Comparison of ENCODE assay signal across 24 cellular contexts in the genomic region with DNA sequence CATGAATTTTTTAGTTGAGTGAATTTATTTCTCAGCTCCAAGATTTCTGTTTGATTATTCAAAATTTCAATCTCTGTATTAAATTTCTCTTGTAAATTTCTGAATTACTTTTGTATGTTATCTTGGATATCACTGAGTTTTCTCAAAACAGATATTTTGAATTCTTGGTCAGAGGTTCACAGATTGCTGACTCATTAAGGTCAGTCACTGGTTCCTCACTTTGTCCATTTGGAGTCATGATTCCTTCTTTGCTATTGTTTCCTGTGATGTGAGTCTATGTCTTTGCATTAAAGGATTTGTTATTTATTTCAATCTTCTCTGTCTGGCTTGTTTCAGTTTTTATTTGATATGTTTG. TPM values are rescaled to one million over a fixed set of nuclear protein-coding genes. Genes with fewer than 3 reads are reported as not detected.
DNase-seq lines count a peak whose midpoint lies in the region; ATAC-seq, FAIRE-seq and TF ChIP-seq lines count a peak whose summit lies in the region.
"Had no signal": no experiment of that assay in that cellular context is flagged by ENCODE, and none has a peak within 500 bp of the region (broad histone marks: within the 10 kb centered on the region; RNA-seq: fewer than 3 reads in every experiment).

No MANE protein-coding gene starts in this region.

- no peaks in the 10 kb centered on the region for H3K9me3 Mint-ChIP-seq in astrocyte (ENCODE audit: unreplicated experiment)
- no peaks in the 10 kb centered on the region for H3K9me3 Mint-ChIP-seq in activated CD8-positive, alpha-beta memory T cell treated with anti-CD3 and anti-CD28 coated beads, Interleukin-2, amount 10 ng/mL, durations not matched to agents 7 days and 5 days (ENCODE audit: low read depth)
- H3K9me3 Mint-ChIP-seq: activated T-helper 2 cell treated with anti-CD3 and anti-CD28 coated beads, Interferon-gamma antibody, Interleukin-2, Interleukin-4, amounts not matched to agents 10 μg/mL and 5 μg/mL and 100 μg/mL, durations not matched to agents 14 hours and 24 hours and 36 hours; neural progenitor cell; stimulated activated effector memory CD8-positive, alpha-beta T cell treated with anti-CD3 and anti-CD28 coated beads, Interleukin-12 subunit alpha, Interleukin-12 subunit beta, amount 100 ng/mL, for 72 hours; T-helper 1 cell treated with Interleukin-12 subunit alpha and Interleukin-12 subunit beta and Interleukin-4 antibody, amounts not matched to agents 30 μg/mL and 1 μg/mL, for 36 hours had no signal

- H3K27ac ChIP-seq in astrocyte (ENCODE audit: low read depth, low read length) (no peak overlapping the region), iPS-20b (ENCODE audit: low read length) (no peak overlapping the region), Karpas-422 (ENCODE audit: low read length) (no peak overlapping the region)
- H3K27ac ChIP-seq: body of pancreas, heart left ventricle, KMS-11, neural progenitor cell, right lobe of liver, upper lobe of left lung had no signal

- no peaks in the 10 kb centered on the region for H3K36me3 Mint-ChIP-seq in astrocyte (ENCODE audit: low read depth, unreplicated experiment)
- no peaks in the 10 kb centered on the region for H3K36me3 Mint-ChIP-seq in activated CD8-positive, alpha-beta memory T cell treated with anti-CD3 and anti-CD28 coated beads, Interleukin-2, amount 10 ng/mL, durations not matched to agents 7 days and 5 days
- H3K36me3 Mint-ChIP-seq: activated naive CD8-positive, alpha-beta T cell treated with anti-CD3 and anti-CD28 coated beads for 36 hours; neural progenitor cell had no signal

- H3K27me3 Mint-ChIP-seq in astrocyte (ENCODE audit: low read depth, unreplicated experiment): no peaks in the 10 kb centered on the region
- H3K27me3 Mint-ChIP-seq in activated CD8-positive, alpha-beta memory T cell treated with anti-CD3 and anti-CD28 coated beads, Interleukin-2, amount 10 ng/mL, durations not matched to agents 7 days and 5 days: peaks cover 53% of the 10 kb centered on the region
- H3K27me3 Mint-ChIP-seq: activated naive CD8-positive, alpha-beta T cell treated with anti-CD3 and anti-CD28 coated beads for 36 hours had no signal

- no peaks in the 10 kb centered on the region for H3K9me3 ChIP-seq in astrocyte (ENCODE audit: insufficient read depth, low read depth, low read length)
- no peaks in the 10 kb centered on the region for H3K9me3 ChIP-seq in iPS-20b (ENCODE audit: insufficient read depth, low read depth, low read length)
- H3K9me3 ChIP-seq in Karpas-422 (ENCODE audit: low read length): no peaks in the 10 kb centered on the region
- H3K9me3 ChIP-seq: body of pancreas, right lobe of liver, upper lobe of left lung had no signal

- H3K9ac ChIP-seq in astrocyte (ENCODE audit: low read length) (no peak overlapping the region), iPS-20b (ENCODE audit: low read depth, low read length) (peak overlapping the region; percentile 47; the same call in 1 of the 2 replicates), Karpas-422 (ENCODE audit: low read length) (no peak overlapping the region)
- H3K9ac ChIP-seq: KMS-11, neural progenitor cell had no signal

- no peaks in the 10 kb centered on the region for H3K9me2 ChIP-seq in Karpas-422 (replicated peaks; ENCODE audit: insufficient read depth, low read length)

- no peak for FAIRE-seq in astrocyte (lab: Jason Lieb, UNC)
- FAIRE-seq: GM12878, HTR-8/SVneo, TTC549 had no signal

- H3K4me1 ChIP-seq in astrocyte (ENCODE audit: insufficient read depth, low read length) (peaks cover 16% of the 10 kb centered on the region), iPS-20b (ENCODE audit: insufficient read depth, low read length) (no peaks in the 10 kb centered on the region), Karpas-422 (ENCODE audit: low read length) (no peaks in the 10 kb centered on the region)
- H3K4me1 ChIP-seq: neural progenitor cell, right lobe of liver had no signal

- no peaks in the 10 kb centered on the region for H3K27me3 ChIP-seq in H7 (ENCODE audit: control insufficient read depth, insufficient read depth, low read length)
- no peaks in the 10 kb centered on the region for H3K27me3 ChIP-seq in astrocyte (ENCODE audit: insufficient read depth, low read length)
- no peaks in the 10 kb centered on the region for H3K27me3 ChIP-seq in iPS-20b (ENCODE audit: insufficient read depth, low read length)
- no peaks in the 10 kb centered on the region for H3K27me3 ChIP-seq in Karpas-422 (ENCODE audit: low read length)
- H3K27me3 ChIP-seq: body of pancreas, heart left ventricle, neural progenitor cell, right lobe of liver, upper lobe of left lung had no signal

- peak; percentile 37 for DNase-seq in AG10803 (ENCODE audit: low read depth)
- peak; percentile 5 for DNase-seq in H7
- no peak for DNase-seq in astrocyte (ENCODE audit: low read depth)
- DNase-seq in activated CD8-positive, alpha-beta memory T cell treated with anti-CD3 and anti-CD28 coated beads, Interleukin-2, amount 10 ng/mL, durations not matched to agents 7 days and 5 days: no peak
- DNase-seq in SW480 (ENCODE audit: low spot score): no peak
- no peak for DNase-seq in Karpas-422
- DNase-seq: GOT3, NCI-H1417 treated with DMSO at 0.1 percent for 48 hours had no signal

- peak overlapping the region; percentile 50 for H3K27ac Mint-ChIP-seq in astrocyte (ENCODE audit: unreplicated experiment)
- H3K27ac Mint-ChIP-seq in activated CD8-positive, alpha-beta memory T cell treated with anti-CD3 and anti-CD28 coated beads, Interleukin-2, amount 10 ng/mL, durations not matched to agents 7 days and 5 days: no peak overlapping the region
- H3K27ac Mint-ChIP-seq: activated T-helper 2 cell treated with anti-CD3 and anti-CD28 coated beads, Interferon-gamma antibody, Interleukin-2, Interleukin-4, amounts not matched to agents 10 μg/mL and 5 μg/mL and 100 μg/mL, durations not matched to agents 14 hours and 24 hours and 36 hours; neural progenitor cell; T-helper 1 cell treated with Interleukin-12 subunit alpha and Interleukin-12 subunit beta and Interleukin-4 antibody, amounts not matched to agents 30 μg/mL and 1 μg/mL, for 36 hours had no signal

- TF ChIP-seq CTCF in AG10803 (conservative IDR thresholded peaks at IDR 0.05; ENCODE audit: low read length) (no peak), astrocyte (IDR thresholded peaks at IDR 0.05; ENCODE audit: insufficient read depth, low read depth, low read length) (no peak)

- H3K79me2 ChIP-seq in astrocyte (ENCODE audit: insufficient read depth, low read length) (no peaks in the 10 kb centered on the region), Karpas-422 (ENCODE audit: low read length) (no peaks in the 10 kb centered on the region)

- CTCF ChIA-PET in activated CD8-positive, alpha-beta memory T cell treated with anti-CD3 and anti-CD28 coated beads, Interleukin-2, amount 10 ng/mL, durations not matched to agents 7 days and 5 days (lab: Charles Lee): interaction anchor here (0.7 to 6.3 kb wide), 17 partner anchors 9 to 1002 kb away, joined by 3 to 93 read pairs (median 4); a partner anchor contains a TSS

- H3K4me1 Mint-ChIP-seq in astrocyte (ENCODE audit: low read depth, unreplicated experiment): peaks cover 12% of the 10 kb centered on the region
- H3K4me1 Mint-ChIP-seq in activated CD8-positive, alpha-beta memory T cell treated with anti-CD3 and anti-CD28 coated beads, Interleukin-2, amount 10 ng/mL, durations not matched to agents 7 days and 5 days: peaks cover 17% of the 10 kb centered on the region

- H3K4me3 ChIP-seq in AG10803 (ENCODE audit: low read length): no peak overlapping the region
- no peak overlapping the region for H3K4me3 ChIP-seq in H7 (ENCODE audit: insufficient read depth, low read depth, low read length)
- no peak overlapping the region for H3K4me3 ChIP-seq in astrocyte (ENCODE audit: insufficient read depth, low read depth, low read length)
- no peak overlapping the region for H3K4me3 ChIP-seq in iPS-20b (ENCODE audit: low read length)
- H3K4me3 ChIP-seq in Karpas-422 (ENCODE audit: low read length): no peak overlapping the region
- H3K4me3 ChIP-seq: body of pancreas, GM12878, heart left ventricle, neural progenitor cell, right lobe of liver, upper lobe of left lung had no signal

- H4K20me1 ChIP-seq in astrocyte (ENCODE audit: insufficient read depth, low read length) (no peaks in the 10 kb centered on the region), Karpas-422 (ENCODE audit: insufficient read depth, low read depth, low read length) (no peaks in the 10 kb centered on the region)

- H3K4me2 ChIP-seq in astrocyte (ENCODE audit: low read length) (peak overlapping the region; percentile 70), Karpas-422 (ENCODE audit: low read depth, low read length, poor library complexity, severe bottlenecking) (no peak overlapping the region)
- H3K4me2 ChIP-seq: neural progenitor cell had no signal

- H2AFZ ChIP-seq in astrocyte (ENCODE audit: low read depth, low read length) (no peak overlapping the region), Karpas-422 (ENCODE audit: low read length) (no peak overlapping the region)
- H2AFZ ChIP-seq: neural progenitor cell had no signal

- H3K36me3 ChIP-seq in H7 (replicated peaks; ENCODE audit: control insufficient read depth, insufficient read depth, low read length): no peaks in the 10 kb centered on the region
- H3K36me3 ChIP-seq in astrocyte (ENCODE audit: insufficient read depth, low read length): no peaks in the 10 kb centered on the region
- no peaks in the 10 kb centered on the region for H3K36me3 ChIP-seq in iPS-20b (ENCODE audit: insufficient read depth, low read depth, low read length)
- no peaks in the 10 kb centered on the region for H3K36me3 ChIP-seq in Karpas-422 (ENCODE audit: insufficient read depth, low read length)
- H3K36me3 ChIP-seq: heart left ventricle, neural progenitor cell, right lobe of liver, upper lobe of left lung had no signal

- no peak for ATAC-seq in SK-N-SH treated with all-trans-retinoic acid at 6 μM for 48 hours
- ATAC-seq in activated CD8-positive, alpha-beta memory T cell treated with anti-CD3 and anti-CD28 coated beads, Interleukin-2, amount 10 ng/mL, durations not matched to agents 7 days and 5 days: no peak

- no peak overlapping the region for H3K4me3 Mint-ChIP-seq in astrocyte (ENCODE audit: unreplicated experiment)
- no peak overlapping the region for H3K4me3 Mint-ChIP-seq in activated CD8-positive, alpha-beta memory T cell treated with anti-CD3 and anti-CD28 coated beads, Interleukin-2, amount 10 ng/mL, durations not matched to agents 7 days and 5 days
- H3K4me3 Mint-ChIP-seq: neural progenitor cell; T-helper 1 cell treated with Interleukin-12 subunit alpha and Interleukin-12 subunit beta and Interleukin-4 antibody, amounts not matched to agents 30 μg/mL and 1 μg/mL, for 36 hours had no signal

RNA-seq across cellular contexts. Expression of a gene that starts 10.2 kb away (rescaled TPM):
- total RNA-seq in H7 (2014; rRNA removed; shearing (Covaris generic)): 3.6 and 4.3 TPM in 2 replicates
- 21.5 and 26.7 TPM in 2 replicates for total RNA-seq in astrocyte
- 10 to 100 TPM; 22.5 to 25.1 TPM for total RNA-seq in activated CD8-positive, alpha-beta memory T cell treated with anti-CD3 and anti-CD28 coated beads, Interleukin-2, amount 10 ng/mL, durations not matched to agents 7 days and 5 days
- total RNA-seq in Karpas-422 (2014; rRNA removed; shearing (Covaris generic); ENCODE audit: low replicate concordance): 5.8 and 7.1 TPM in 2 replicates

RNA-seq across cellular contexts. Expression of a gene that starts 46.5 kb away (rescaled TPM):
- total RNA-seq in H7 (2014; rRNA removed; shearing (Covaris generic)): 2.2 and 2.3 TPM in 2 replicates
- 1.6 and 1.9 TPM in 2 replicates for total RNA-seq in astrocyte
- not detected for total RNA-seq in activated CD8-positive, alpha-beta memory T cell treated with anti-CD3 and anti-CD28 coated beads, Interleukin-2, amount 10 ng/mL, durations not matched to agents 7 days and 5 days
- total RNA-seq in Karpas-422 (2014; rRNA removed; shearing (Covaris generic); ENCODE audit: low replicate concordance): 0.04 and 0.76 TPM in 2 replicates
- total RNA-seq: RPMI7951 had no signal

Comparison
In these comparisons a context has a peak if more than half of its experiments do, and no peak if none do; other contexts are left out.
1. DNase-seq: peak in AG10803 (single experiment) and H7 (single experiment); none in astrocyte (single experiment), activated CD8-positive, alpha-beta memory T cell treated with anti-CD3 and anti-CD28 coated beads, Interleukin-2, amount 10 ng/mL, durations not matched to agents 7 days and 5 days (single experiment), SW480 (single experiment) and Karpas-422 (single experiment).